ENCODE assay signal across 1 cellular context in the genomic region with DNA sequence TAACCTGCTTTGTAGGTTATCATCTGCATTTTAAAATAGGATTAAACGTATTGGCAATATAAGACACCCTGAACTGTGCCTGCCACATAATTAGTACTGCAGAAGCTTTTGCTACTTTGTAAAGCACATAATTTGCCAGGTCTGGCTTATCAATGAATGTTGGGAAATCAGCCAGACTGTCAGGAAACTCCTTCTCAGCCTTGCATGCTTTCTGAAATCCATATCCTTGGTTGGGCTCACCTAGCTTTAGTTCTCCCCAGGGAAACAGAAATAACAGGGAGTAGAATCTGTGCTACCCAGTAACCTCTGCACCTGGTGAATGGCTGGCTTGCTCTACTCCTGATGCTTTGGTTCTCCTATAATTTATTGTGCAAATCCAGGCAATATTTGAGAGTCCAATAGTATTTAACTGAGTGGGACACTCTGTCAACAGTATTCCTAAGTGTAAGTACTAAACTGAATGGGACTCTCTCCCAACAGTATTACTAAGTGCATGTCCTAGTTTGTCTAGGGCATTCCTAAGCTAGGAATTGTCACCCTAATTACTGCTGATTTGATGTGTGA.
A peak's percentile ranks its signal among the peaks of the same experiment; 100 is the strongest.
TF ChIP-seq lines count a peak whose summit lies in the region.

No MANE protein-coding gene starts in this region.

TF ChIP-seq in liver, 16 proteins besides CTCF, POLR2A, EP300 and RAD21 (continued from another document):
- TF ChIP-seq SP1 (IDR thresholded peaks at IDR 0.05) (peak; percentile 35), RXRA (IDR thresholded peaks at IDR 0.05) (no peak), HNF4G (IDR thresholded peaks at IDR 0.05) (no peak), HNF4A (conservative IDR thresholded peaks at IDR 0.05) (peak in 1 of 2 donors; percentile 34), JUND (IDR thresholded peaks at IDR 0.05) (no peak), FOXA2 (IDR thresholded peaks at IDR 0.05) (no peak)
- TF ChIP-seq, protein P1, sequence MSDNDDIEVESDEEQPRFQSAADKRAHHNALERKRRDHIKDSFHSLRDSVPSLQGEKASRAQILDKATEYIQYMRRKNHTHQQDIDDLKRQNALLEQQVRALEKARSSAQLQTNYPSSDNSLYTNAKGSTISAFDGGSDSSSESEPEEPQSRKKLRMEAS (IDR thresholded peaks at IDR 0.05), result no peak
- TF ChIP-seq, protein P2, sequence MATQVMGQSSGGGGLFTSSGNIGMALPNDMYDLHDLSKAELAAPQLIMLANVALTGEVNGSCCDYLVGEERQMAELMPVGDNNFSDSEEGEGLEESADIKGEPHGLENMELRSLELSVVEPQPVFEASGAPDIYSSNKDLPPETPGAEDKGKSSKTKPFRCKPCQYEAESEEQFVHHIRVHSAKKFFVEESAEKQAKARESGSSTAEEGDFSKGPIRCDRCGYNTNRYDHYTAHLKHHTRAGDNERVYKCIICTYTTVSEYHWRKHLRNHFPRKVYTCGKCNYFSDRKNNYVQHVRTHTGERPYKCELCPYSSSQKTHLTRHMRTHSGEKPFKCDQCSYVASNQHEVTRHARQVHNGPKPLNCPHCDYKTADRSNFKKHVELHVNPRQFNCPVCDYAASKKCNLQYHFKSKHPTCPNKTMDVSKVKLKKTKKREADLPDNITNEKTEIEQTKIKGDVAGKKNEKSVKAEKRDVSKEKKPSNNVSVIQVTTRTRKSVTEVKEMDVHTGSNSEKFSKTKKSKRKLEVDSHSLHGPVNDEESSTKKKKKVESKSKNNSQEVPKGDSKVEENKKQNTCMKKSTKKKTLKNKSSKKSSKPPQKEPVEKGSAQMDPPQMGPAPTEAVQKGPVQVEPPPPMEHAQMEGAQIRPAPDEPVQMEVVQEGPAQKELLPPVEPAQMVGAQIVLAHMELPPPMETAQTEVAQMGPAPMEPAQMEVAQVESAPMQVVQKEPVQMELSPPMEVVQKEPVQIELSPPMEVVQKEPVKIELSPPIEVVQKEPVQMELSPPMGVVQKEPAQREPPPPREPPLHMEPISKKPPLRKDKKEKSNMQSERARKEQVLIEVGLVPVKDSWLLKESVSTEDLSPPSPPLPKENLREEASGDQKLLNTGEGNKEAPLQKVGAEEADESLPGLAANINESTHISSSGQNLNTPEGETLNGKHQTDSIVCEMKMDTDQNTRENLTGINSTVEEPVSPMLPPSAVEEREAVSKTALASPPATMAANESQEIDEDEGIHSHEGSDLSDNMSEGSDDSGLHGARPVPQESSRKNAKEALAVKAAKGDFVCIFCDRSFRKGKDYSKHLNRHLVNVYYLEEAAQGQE (IDR thresholded peaks at IDR 0.05), result no peak
TF ChIP-seq in liver: peak in this region for 3.
